ENCODE assay signal across 1 cellular context in genomic region chr17:47889734-47890529, GRCh38.
A peak's percentile ranks its signal among the peaks of the same experiment; 100 is the strongest.
TF ChIP-seq lines count a peak whose summit lies in the region.

No MANE protein-coding gene starts in this region.

TF ChIP-seq in IMR-90, 13 proteins besides CTCF, POLR2A, EP300 and RAD21:
- TF ChIP-seq MXI1 (IDR thresholded peaks at IDR 0.05; ENCODE audit: borderline replicate concordance, low read depth, low read length) (no peak), MAFK (IDR thresholded peaks at IDR 0.05; ENCODE audit: low read depth, low read length) (no peak), SMC3 (IDR thresholded peaks at IDR 0.05; ENCODE audit: low read depth, low read length) (peak; percentile 100), NFE2L2 (IDR thresholded peaks at IDR 0.05; ENCODE audit: low read depth, low read length) (no peak)
- TF ChIP-seq, protein P1, sequence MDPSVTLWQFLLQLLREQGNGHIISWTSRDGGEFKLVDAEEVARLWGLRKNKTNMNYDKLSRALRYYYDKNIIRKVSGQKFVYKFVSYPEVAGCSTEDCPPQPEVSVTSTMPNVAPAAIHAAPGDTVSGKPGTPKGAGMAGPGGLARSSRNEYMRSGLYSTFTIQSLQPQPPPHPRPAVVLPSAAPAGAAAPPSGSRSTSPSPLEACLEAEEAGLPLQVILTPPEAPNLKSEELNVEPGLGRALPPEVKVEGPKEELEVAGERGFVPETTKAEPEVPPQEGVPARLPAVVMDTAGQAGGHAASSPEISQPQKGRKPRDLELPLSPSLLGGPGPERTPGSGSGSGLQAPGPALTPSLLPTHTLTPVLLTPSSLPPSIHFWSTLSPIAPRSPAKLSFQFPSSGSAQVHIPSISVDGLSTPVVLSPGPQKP (IDR thresholded peaks at IDR 0.05; ENCODE audit: borderline replicate concordance, low read depth, low read length), result no peak
